8 cellular contexts compared by ENCODE assay signal in genomic region chr19:14135355-14135754, GRCh38. TPM values are rescaled to one million over a fixed set of nuclear protein-coding genes. Genes with fewer than 3 reads are reported as not detected.
DNase-seq lines count a peak whose midpoint lies in the region; ATAC-seq and TF ChIP-seq lines count a peak whose summit lies in the region.

No MANE protein-coding gene starts in this region.

- H3K9me3 ChIP-seq in GM23248 (ENCODE audit: low read depth) (no peaks in the 10 kb centered on the region), iPS-15b (ENCODE audit: control insufficient read depth, insufficient read depth, low read length) (no peaks in the 10 kb centered on the region)

- peaks cover 9% of the 10 kb centered on the region for H3K36me3 Mint-ChIP-seq in activated CD4-positive, alpha-beta memory T cell treated with anti-CD3 and anti-CD28 coated beads for 36 hours

- H3F3A ChIP-seq in GM23248 (ENCODE audit: insufficient read depth) = peaks cover 9% of the 10 kb centered on the region

- H3K9ac ChIP-seq in GM23248 (peak overlapping the region; percentile 67), iPS-15b (ENCODE audit: low read depth, low read length) (peak overlapping the region; percentile 12)

- peak overlapping the region; percentile 69 for H3K4me2 ChIP-seq in GM23248 (ENCODE audit: unreplicated experiment)

- intact Hi-C loops in activated CD4-positive, alpha-beta memory T cell treated with anti-CD3 and anti-CD28 coated beads for 36 hours (cut with micrococcal nuclease) = loop anchor here (5.0 kb wide), 3 partner anchors 217 to 337 kb away; no protein-coding TSS in a partner anchor

- no peaks in the 10 kb centered on the region for H3K9me3 Mint-ChIP-seq in activated CD4-positive, alpha-beta memory T cell treated with anti-CD3 and anti-CD28 coated beads for 36 hours

- no peaks in the 10 kb centered on the region for H4K20me1 ChIP-seq in GM23248 (ENCODE audit: insufficient read depth)

- no peaks in the 10 kb centered on the region for H3K27me3 Mint-ChIP-seq in activated CD4-positive, alpha-beta memory T cell treated with anti-CD3 and anti-CD28 coated beads for 36 hours

- no peak for ATAC-seq in GM21825 (IDR thresholded peaks at IDR 0.05; ENCODE audit: unreplicated experiment)
- ATAC-seq in GM18907 (IDR thresholded peaks at IDR 0.05; ENCODE audit: unreplicated experiment) = no peak
- ATAC-seq in GM21786 (IDR thresholded peaks at IDR 0.05; ENCODE audit: unreplicated experiment) = no peak

- H3K27ac ChIP-seq in 22Rv1 = peak overlapping the region; percentile 91
- H3K27ac ChIP-seq in GM23248 = no peak overlapping the region

- H3K4me1 ChIP-seq in GM23248 (ENCODE audit: insufficient read depth) (peaks cover 16% of the 10 kb centered on the region), iPS-15b (ENCODE audit: control insufficient read depth, insufficient read depth, low read length) (peaks cover 3% of the 10 kb centered on the region)

- H3K4me3 ChIP-seq in GM23248 (peak overlapping the region; percentile 75), iPS-15b (ENCODE audit: low read depth, low read length) (peak overlapping the region; percentile 84)

- peaks cover 18% of the 10 kb centered on the region for H3K79me2 ChIP-seq in GM23248 (ENCODE audit: insufficient read depth)

- WGBS in GM23248 (ENCODE audit: low coverage in 1 of 2, low lambda C conversion rate in 2 of 2, missing lambda C conversion rate in 2 of 2), 2 experiments = 21 to 23% methylated on average over 6 of the region's 6 CpGs

- H3K27ac Mint-ChIP-seq in activated CD4-positive, alpha-beta memory T cell treated with anti-CD3 and anti-CD28 coated beads for 36 hours = peak overlapping the region; percentile 77

- CTCF ChIA-PET in activated CD4-positive, alpha-beta memory T cell treated with anti-CD3 and anti-CD28 coated beads for 36 hours (lab: Charles Lee) = interaction anchor here (2.0 to 2.8 kb wide), 2 partner anchors 11 to 270 kb away, joined by 7 to 31 read pairs; no protein-coding TSS in a partner anchor

- H3K36me3 ChIP-seq in GM23248 (ENCODE audit: low read depth) (no peaks in the 10 kb centered on the region), iPS-15b (ENCODE audit: control insufficient read depth, insufficient read depth, low read length) (no peaks in the 10 kb centered on the region)

- H3K27me3 ChIP-seq in GM23248 (replicated peaks; ENCODE audit: insufficient read depth) (no peaks in the 10 kb centered on the region), iPS-15b (ENCODE audit: control insufficient read depth, insufficient read depth, low read length) (no peaks in the 10 kb centered on the region)

- POLR2A ChIA-PET in activated CD4-positive, alpha-beta memory T cell treated with anti-CD3 and anti-CD28 coated beads for 36 hours (lab: Charles Lee) = interaction anchor here (0.6 to 1.7 kb wide), 2 partner anchors 12 to 351 kb away, joined by 3 to 6 read pairs; no protein-coding TSS in a partner anchor

- TF ChIP-seq CTCF in 22Rv1 (IDR thresholded peaks at IDR 0.05) = no peak

- peaks cover 28% of the 10 kb centered on the region for H3K4me1 Mint-ChIP-seq in activated CD4-positive, alpha-beta memory T cell treated with anti-CD3 and anti-CD28 coated beads for 36 hours (ENCODE audit: low read depth)

- no peaks in the 10 kb centered on the region for H3K9me2 ChIP-seq in GM23248 (ENCODE audit: insufficient read depth)

- H2AFZ ChIP-seq in GM23248 = no peak overlapping the region; the same call in 1 of the 2 replicates

- H3K4me3 Mint-ChIP-seq in activated CD4-positive, alpha-beta memory T cell treated with anti-CD3 and anti-CD28 coated beads for 36 hours = peak overlapping the region; percentile 81

- in situ Hi-C loops in GM23248 (cut with MboI) = no loop called here

- DNase-seq in GM23248 (no peak), activated gamma-delta T cell treated with Interleukin-2 at 50 U/mL for 16 hours (no peak)
- DNase-seq in activated CD4-positive, alpha-beta memory T cell treated with anti-CD3 and anti-CD28 coated beads for 36 hours = no peak

RNA-seq across cellular contexts. Expression of gene ASF1B, which starts 1.0 kb away (rescaled TPM):
- 7.6 and 11.2 TPM in 2 replicates for total RNA-seq in GM23248 (2014; rRNA removed; shearing (Covaris generic))
- 18.0 and 19.0 TPM in 2 replicates for polyA plus RNA-seq in GM23248 (2016; fragmentation: Nextera tagmentation; extraction: Ambion mirVana)
- 10 to 100 TPM; 67.7 to 70.8 TPM for total RNA-seq in activated CD4-positive, alpha-beta memory T cell treated with anti-CD3 and anti-CD28 coated beads for 36 hours

RNA-seq across cellular contexts. Expression of gene PRKACA, which starts 17.8 kb away (rescaled TPM):
- total RNA-seq in GM23248 (2014; rRNA removed; shearing (Covaris generic)) = 37.4 and 67.8 TPM in 2 replicates
- 4.6 and 5.3 TPM in 2 replicates for polyA plus RNA-seq in GM23248 (2016; fragmentation: Nextera tagmentation; extraction: Ambion mirVana)
- 10 to 100 TPM; 64.3 to 65.6 TPM for total RNA-seq in activated CD4-positive, alpha-beta memory T cell treated with anti-CD3 and anti-CD28 coated beads for 36 hours

RNA-seq across cellular contexts. Expression of gene SAMD1, which starts 44.8 kb away (rescaled TPM):
- 42.5 and 50.8 TPM in 2 replicates for total RNA-seq in GM23248 (2014; rRNA removed; shearing (Covaris generic))
- polyA plus RNA-seq in GM23248 (2016; fragmentation: Nextera tagmentation; extraction: Ambion mirVana) = 5.4 and 5.7 TPM in 2 replicates
- 10 to 100 TPM; 74.5 to 77.6 TPM for total RNA-seq in activated CD4-positive, alpha-beta memory T cell treated with anti-CD3 and anti-CD28 coated beads for 36 hours

RNA-seq across cellular contexts. Expression of gene C19orf67, which starts 49.8 kb away (rescaled TPM):
- not detected in 2 replicates for total RNA-seq in GM23248 (2014; rRNA removed; shearing (Covaris generic))
- polyA plus RNA-seq in GM23248 (2016; fragmentation: Nextera tagmentation; extraction: Ambion mirVana) = not detected in 2 replicates
- total RNA-seq in activated CD4-positive, alpha-beta memory T cell treated with anti-CD3 and anti-CD28 coated beads for 36 hours = not detected
